20 cellular contexts compared by ENCODE assay signal in the genomic region with DNA sequence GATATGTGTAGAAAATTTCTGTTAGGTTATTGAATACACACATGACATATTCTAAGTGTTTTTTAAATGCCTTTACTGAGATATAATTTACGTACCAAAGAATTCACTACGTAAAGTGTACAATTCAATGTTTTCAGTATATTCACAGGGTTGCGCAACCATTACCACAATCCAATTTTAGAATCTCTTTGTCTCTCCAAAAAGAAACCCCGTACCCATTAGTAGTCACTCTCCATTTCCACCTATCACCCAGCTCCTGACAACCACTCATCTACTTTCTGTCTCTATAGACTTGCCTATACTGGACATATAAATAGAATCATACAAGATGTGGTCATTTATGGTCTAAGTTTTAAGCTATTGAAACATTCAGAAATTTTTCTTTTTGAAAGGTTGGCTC. TPM values are rescaled to one million over a fixed set of nuclear protein-coding genes. Genes with fewer than 3 reads are reported as not detected.
DNase-seq lines count a peak whose midpoint lies in the region; ATAC-seq, FAIRE-seq and TF ChIP-seq lines count a peak whose summit lies in the region.
"Had no signal": no experiment of that assay in that cellular context is flagged by ENCODE, and none has a peak within 500 bp of the region (broad histone marks: within the 10 kb centered on the region; RNA-seq: fewer than 3 reads in every experiment).

No MANE protein-coding gene starts in this region.

- TF ChIP-seq EP300 in Ishikawa (IDR thresholded peaks at IDR 0.05; ENCODE audit: borderline replicate concordance): no peak
- TF ChIP-seq EP300 in esophagus muscularis mucosa (IDR thresholded peaks at IDR 0.05): no peak

- no peak overlapping the region for H3K4me2 ChIP-seq in PC-3 (ENCODE audit: low read length)
- H3K4me2 ChIP-seq: PC-9 had no signal

- DNase-seq in A673 (ENCODE audit: low spot score) (peak; percentile 37), NB4 (ENCODE audit: low read depth) (peak; percentile 43), esophagus muscularis mucosa (ENCODE audit: extremely low spot score) (no peak), Kasumi-1 (lab: John Stamatoyannopoulos, UW) (no peak), frontal cortex (ENCODE audit: low spot score in 2 of 2) (no peak), PC-3 (no peak)
- DNase-seq: Calu3; CD8-positive, alpha-beta T cell; EL; NCI-H1092 treated with DMSO at 0.1 percent for 48 hours; NCI-H146; NCI-H2081 treated with DMSO at 0.1 percent for 48 hours; NCI-H446 treated with DMSO at 0.1 percent for 48 hours; NCI-H69; PC-9; SJCRH30; T-helper 17 cell had no signal

- BruUV-seq in A673 (replicated peaks; lab: Mats Ljungman, UMichigan) (no TSS peak), PC-3 (replicated peaks; lab: Mats Ljungman, UMichigan) (no TSS peak)

- H3K4me3 ChIP-seq in A673 (ENCODE audit: low read depth, low read length, poor library complexity, severe bottlenecking) (no peak overlapping the region), NB4 (ENCODE audit: low read depth, low read length) (no peak overlapping the region), esophagus muscularis mucosa (no peak overlapping the region), PC-3 (ENCODE audit: low read length) (no peak overlapping the region)
- H3K4me3 ChIP-seq: BLaER1 treated with 17β-estradiol and CSF1 and Interleukin-3, amounts not matched to agents 10 nM and 100 nM; PC-9; SJCRH30 had no signal

- no peak for TF ChIP-seq CTCF in A673 (conservative IDR thresholded peaks at IDR 0.05; ENCODE audit: low read depth, low read length)
- TF ChIP-seq CTCF in NB4 (IDR thresholded peaks at IDR 0.05; ENCODE audit: low read depth, low read length): no peak
- no peak for TF ChIP-seq CTCF in esophagus muscularis mucosa (IDR thresholded peaks at IDR 0.05)
- no peak for TF ChIP-seq CTCF in PC-3 (conservative IDR thresholded peaks at IDR 0.05; ENCODE audit: low read depth, low read length)

- no peak for TF ChIP-seq RAD21 in Ishikawa (IDR thresholded peaks at IDR 0.05; ENCODE audit: low read depth)

- H3K9me2 ChIP-seq in PC-3 (replicated peaks; ENCODE audit: low read length): no peaks in the 10 kb centered on the region

- H3K36me3 ChIP-seq in A673 (ENCODE audit: insufficient read depth, low read length, poor library complexity, severe bottlenecking): no peaks in the 10 kb centered on the region
- H3K36me3 ChIP-seq in esophagus muscularis mucosa: no peaks in the 10 kb centered on the region
- no peaks in the 10 kb centered on the region for H3K36me3 ChIP-seq in PC-3 (ENCODE audit: low read depth, low read length)
- H3K36me3 ChIP-seq: BLaER1 treated with 17β-estradiol and CSF1 and Interleukin-3, amounts not matched to agents 10 nM and 100 nM; SJCRH30 had no signal

- no peaks in the 10 kb centered on the region for H3K79me2 ChIP-seq in PC-3 (ENCODE audit: low read length)

- POLR2A ChIA-PET in A673 (lab: Charles Lee; ENCODE audit: low non-redundant PET) (no interaction called here), PC-3 (lab: Charles Lee; ENCODE audit: unreplicated experiment) (no interaction called here)

- no peak for ATAC-seq in PC-3
- ATAC-seq: CD8-positive, alpha-beta T cell; T-helper 17 cell had no signal

- CTCF ChIA-PET in A673 (lab: Charles Lee) (no interaction called here), PC-3 (lab: Charles Lee) (no interaction called here)

- H3F3A ChIP-seq in PC-3 (ENCODE audit: low read length, unreplicated experiment): no peaks in the 10 kb centered on the region

- no peaks in the 10 kb centered on the region for H4K20me1 ChIP-seq in PC-3 (ENCODE audit: low read length)
- H4K20me1 ChIP-seq: BLaER1 treated with 17β-estradiol and CSF1 and Interleukin-3, amounts not matched to agents 10 nM and 100 nM had no signal

- no peak overlapping the region for H2AFZ ChIP-seq in PC-3 (ENCODE audit: low read length)
- H2AFZ ChIP-seq: PC-9 had no signal

- WGBS in esophagus muscularis mucosa: 79% methylated on average over 4 of the region's 4 CpGs

- FAIRE-seq in frontal cortex (lab: Jason Lieb, UNC): no peak
- FAIRE-seq: GM12891 had no signal

- H3K27ac ChIP-seq in A673 (ENCODE audit: low read depth, low read length, poor library complexity, severe bottlenecking) (no peak overlapping the region), esophagus muscularis mucosa (replicated peaks in 1 of 4) (peak overlapping the region in 3 of 4 donors; percentile 1 to 82 (median 63)), PC-3 (ENCODE audit: low read length) (no peak overlapping the region)
- H3K27ac ChIP-seq: BLaER1 treated with 17β-estradiol and CSF1 and Interleukin-3, amounts not matched to agents 10 nM and 100 nM; PC-9; SJCRH30 had no signal

- TF ChIP-seq POLR2A in NB4 (IDR thresholded peaks at IDR 0.05; ENCODE audit: extremely low read depth, insufficient read length): no peak
- TF ChIP-seq POLR2A in esophagus muscularis mucosa (IDR thresholded peaks at IDR 0.05; ENCODE audit: low read depth): no peak

- H3K9me3 ChIP-seq in A673 (ENCODE audit: low read depth, low read length, poor library complexity, severe bottlenecking) (no peaks in the 10 kb centered on the region), esophagus muscularis mucosa (no peaks in the 10 kb centered on the region), PC-3 (ENCODE audit: low read length) (no peaks in the 10 kb centered on the region)
- H3K9me3 ChIP-seq: SJCRH30 had no signal

- intact Hi-C loops in A673 (cut with micrococcal nuclease; ENCODE audit: unreplicated experiment): no loop called here
- intact Hi-C loops in esophagus muscularis mucosa (cut with DNase I): no loop called here
- intact Hi-C loops in PC-3 (cut with micrococcal nuclease): no loop called here

- peaks cover 34% of the 10 kb centered on the region for H3K4me1 ChIP-seq in A673 (ENCODE audit: insufficient read depth, low read length, poor library complexity, severe bottlenecking)
- H3K4me1 ChIP-seq in esophagus muscularis mucosa: peaks cover 5 to 33% (median 32%) of the 10 kb centered on the region in 4 donors
- peaks cover 4% of the 10 kb centered on the region for H3K4me1 ChIP-seq in PC-3 (ENCODE audit: insufficient read depth, low read length)

- H3K27me3 ChIP-seq in A673 (replicated peaks; ENCODE audit: insufficient read depth, low read depth, low read length, poor library complexity) (no peaks in the 10 kb centered on the region), esophagus muscularis mucosa (no peaks in the 10 kb centered on the region), PC-3 (ENCODE audit: low read length) (no peaks in the 10 kb centered on the region)
- H3K27me3 ChIP-seq: BLaER1 treated with 17β-estradiol and CSF1 and Interleukin-3, amounts not matched to agents 10 nM and 100 nM; SJCRH30 had no signal

- H3K9ac ChIP-seq in PC-3 (ENCODE audit: low read length): no peak overlapping the region
- H3K9ac ChIP-seq: BLaER1 treated with 17β-estradiol and CSF1 and Interleukin-3, amounts not matched to agents 10 nM and 100 nM had no signal

TF ChIP-seq in Ishikawa, 13 proteins besides CTCF, POLR2A, EP300 and RAD21:
- TF ChIP-seq EGR1 (IDR thresholded peaks at IDR 0.05): no peak
- TF ChIP-seq NFIC (IDR thresholded peaks at IDR 0.05): no peak
- TF ChIP-seq, protein P1, sequence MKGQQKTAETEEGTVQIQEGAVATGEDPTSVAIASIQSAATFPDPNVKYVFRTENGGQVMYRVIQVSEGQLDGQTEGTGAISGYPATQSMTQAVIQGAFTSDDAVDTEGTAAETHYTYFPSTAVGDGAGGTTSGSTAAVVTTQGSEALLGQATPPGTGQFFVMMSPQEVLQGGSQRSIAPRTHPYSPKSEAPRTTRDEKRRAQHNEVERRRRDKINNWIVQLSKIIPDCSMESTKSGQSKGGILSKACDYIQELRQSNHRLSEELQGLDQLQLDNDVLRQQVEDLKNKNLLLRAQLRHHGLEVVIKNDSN (IDR thresholded peaks at IDR 0.05): no peak
- TF ChIP-seq, protein P2, sequence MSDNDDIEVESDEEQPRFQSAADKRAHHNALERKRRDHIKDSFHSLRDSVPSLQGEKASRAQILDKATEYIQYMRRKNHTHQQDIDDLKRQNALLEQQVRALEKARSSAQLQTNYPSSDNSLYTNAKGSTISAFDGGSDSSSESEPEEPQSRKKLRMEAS (IDR thresholded peaks at IDR 0.05): no peak
- TF ChIP-seq TAF1 (IDR thresholded peaks at IDR 0.05; ENCODE audit: low read depth): no peak
- peak; percentile 89 for TF ChIP-seq CEBPB (IDR thresholded peaks at IDR 0.05)
- no peak for TF ChIP-seq CREB1 (IDR thresholded peaks at IDR 0.05; ENCODE audit: low read depth)
- TF ChIP-seq TEAD4 (IDR thresholded peaks at IDR 0.05): no peak

RNA-seq across cellular contexts. Expression of a gene that starts 53.0 kb away (rescaled TPM):
- total RNA-seq in A673 (2021) (30.7 and 33.5 TPM in 2 replicates), esophagus muscularis mucosa (10 to 100 TPM; 63.1 to 97.6 (median 70.7) TPM), frontal cortex (433 TPM), PC-3 (2014; rRNA removed) (17.4 and 24.3 TPM in 2 replicates)

Comparison
In these comparisons a context has a peak if more than half of its experiments do, and no peak if none do; other contexts are left out.
1. DNase-seq: peak in A673 (single experiment) and NB4 (single experiment); none in esophagus muscularis mucosa (single experiment), Kasumi-1 (0 of 2), frontal cortex (0 of 2) and PC-3 (single experiment).
2. H3K27ac ChIP-seq: peak in esophagus muscularis mucosa (3 of 4); none in A673 (single experiment) and PC-3 (single experiment).